1 cellular context compared by ENCODE assay signal in genomic region chr1:212791676-212792395, GRCh38.
A peak's percentile ranks its signal among the peaks of the same experiment; 100 is the strongest.
TF ChIP-seq lines count a peak whose summit lies in the region.

Gene NSL1, minus strand, starts transcription at chr1:212791777. Its CDS starts 14 bp downstream, at chr1:212791763.
Gene TATDN3, plus strand, starts transcription at chr1:212791894. Its CDS starts 28 bp downstream, at chr1:212791922.

TF ChIP-seq in HepG2, 621 proteins besides CTCF, POLR2A, EP300 and RAD21 (continued from another document and continues in another):
- TF ChIP-seq ZNF264 (CRISPR knock-in tag; IDR thresholded peaks at IDR 0.05) = peak; percentile 94
- peak; percentile 98 for TF ChIP-seq ZBTB4 (CRISPR knock-in tag; IDR thresholded peaks at IDR 0.05; ENCODE audit: borderline replicate concordance)
- TF ChIP-seq POGK (CRISPR knock-in tag; conservative IDR thresholded peaks at IDR 0.05) = peak; percentile 95
- no peak for TF ChIP-seq AGO2 (optimal IDR thresholded peaks at IDR 0.05; ENCODE audit: low read depth, low read length)
- TF ChIP-seq JUND (CRISPR knock-in tag; IDR thresholded peaks at IDR 0.05) = peak; percentile 77; the same call in 1 of the 2 replicates
- no peak for TF ChIP-seq ZNF101 (CRISPR knock-in tag; IDR thresholded peaks at IDR 0.05; ENCODE audit: borderline replicate concordance, low read depth)
- TF ChIP-seq GFI1 (CRISPR knock-in tag; IDR thresholded peaks at IDR 0.05; ENCODE audit: borderline replicate concordance) = peak; percentile 83
- peak; percentile 23 for TF ChIP-seq SNAPC4 (CRISPR knock-in tag; IDR thresholded peaks at IDR 0.05)
- TF ChIP-seq PAX8 (CRISPR knock-in tag; IDR thresholded peaks at IDR 0.05; ENCODE audit: borderline replicate concordance) = peak; percentile 98; the same call in 1 of the 2 replicates
- TF ChIP-seq RFX1 (IDR thresholded peaks at IDR 0.05) = no peak
- 0 out of 2 replicates have a peak, but pooled peaks have one; percentile 80 for TF ChIP-seq ZNF318 (CRISPR knock-in tag; IDR thresholded peaks at IDR 0.05)
- TF ChIP-seq BCLAF1 (IDR thresholded peaks at IDR 0.05) = no peak
- peak; percentile 76; the same call in 1 of the 2 replicates for TF ChIP-seq NFKBIZ (CRISPR knock-in tag; IDR thresholded peaks at IDR 0.05)
- TF ChIP-seq KDM3A (CRISPR knock-in tag; IDR thresholded peaks at IDR 0.05; ENCODE audit: low read depth) = peak; percentile 93
- TF ChIP-seq JARID2 (CRISPR knock-in tag; IDR thresholded peaks at IDR 0.05; ENCODE audit: insufficient replicate concordance) = peak; percentile 74
- peak; percentile 58; the same call in 1 of the 2 replicates for TF ChIP-seq ZNF136 (CRISPR knock-in tag; IDR thresholded peaks at IDR 0.05; ENCODE audit: low read depth)
- no peak for TF ChIP-seq FIP1L1 (IDR thresholded peaks at IDR 0.05; ENCODE audit: borderline replicate concordance, insufficient read depth, low read depth, low read length)
- TF ChIP-seq ZNF256 (CRISPR knock-in tag; conservative IDR thresholded peaks at IDR 0.05) = peak; percentile 94
- peak; percentile 97 for TF ChIP-seq MTERF4 (CRISPR knock-in tag; IDR thresholded peaks at IDR 0.05)
- TF ChIP-seq RBM39 (IDR thresholded peaks at IDR 0.05; ENCODE audit: low read depth, low read length, poor library complexity, severe bottlenecking) = peak; percentile 89
- TF ChIP-seq ZNF678 (CRISPR knock-in tag; IDR thresholded peaks at IDR 0.05) = peak; percentile 76; the same call in 1 of the 2 replicates
- TF ChIP-seq HOXA7 (CRISPR knock-in tag; IDR thresholded peaks at IDR 0.05) = no peak
- peak; percentile 90 for TF ChIP-seq ZNF441 (CRISPR knock-in tag; IDR thresholded peaks at IDR 0.05; ENCODE audit: borderline replicate concordance)
- TF ChIP-seq ZNF766 (CRISPR knock-in tag; IDR thresholded peaks at IDR 0.05; ENCODE audit: borderline replicate concordance) = peak; percentile 80; the same call in 1 of the 2 replicates
